In genomic region chr1:94255476-94255875, GRCh38 we compare ENCODE assay signal across 21 cellular contexts. TPM values are rescaled to one million over a fixed set of nuclear protein-coding genes. Genes with fewer than 3 reads are reported as not detected.
DNase-seq lines count a peak whose midpoint lies in the region; ATAC-seq, FAIRE-seq and TF ChIP-seq lines count a peak whose summit lies in the region.
"Had no signal": no experiment of that assay in that cellular context is flagged by ENCODE, and none has a peak within 500 bp of the region (broad histone marks: within the 10 kb centered on the region; RNA-seq: fewer than 3 reads in every experiment).

No MANE protein-coding gene starts in this region.

- no peaks in the 10 kb centered on the region for H3K36me3 ChIP-seq in endothelial cell of umbilical vein (ENCODE audit: control insufficient read depth in 2 of 2, extremely low read depth in 1 of 2, insufficient read depth in 2 of 2, low read length in 2 of 2)

- no peak for ATAC-seq in activated T-helper 17 cell treated with anti-CD3 and anti-CD28 coated beads, Interleukin-2, amount 50 U/mL, for 72 hours (replicated peaks)
- ATAC-seq in sciatic nerve: no peak

- H3K9me3 Mint-ChIP-seq in activated T-helper 17 cell treated with anti-CD3 and anti-CD28 coated beads, Interleukin-2, amount 50 U/mL, for 72 hours: no peaks in the 10 kb centered on the region
- H3K9me3 Mint-ChIP-seq: activated CD4-positive, alpha-beta memory T cell treated with anti-CD3 and anti-CD28 coated beads, Interleukin-2, amount 10 ng/mL, durations not matched to agents 7 days and 5 days; memory B cell had no signal

- H3K9ac ChIP-seq in endothelial cell of umbilical vein (replicated peaks; ENCODE audit: extremely low read depth, insufficient read depth, low read length): no peak overlapping the region

- peak; percentile 72 for FAIRE-seq in endothelial cell of umbilical vein (lab: Jason Lieb, UNC)
- FAIRE-seq: endometrium, frontal cortex, kidney had no signal

- H3K27ac Mint-ChIP-seq in activated T-helper 17 cell treated with anti-CD3 and anti-CD28 coated beads, Interleukin-2, amount 50 U/mL, for 72 hours: no peak overlapping the region
- H3K27ac Mint-ChIP-seq: activated CD4-positive, alpha-beta memory T cell treated with anti-CD3 and anti-CD28 coated beads, Interleukin-2, amount 10 ng/mL, durations not matched to agents 7 days and 5 days; CD4-positive, CD25-positive, alpha-beta regulatory T cell; memory B cell had no signal

- peak overlapping the region; percentile 64 for H3K27ac ChIP-seq in endothelial cell of umbilical vein (ENCODE audit: insufficient read depth, low read depth, low read length)

- H3K4me1 ChIP-seq in endothelial cell of umbilical vein (ENCODE audit: control insufficient read depth, extremely low read depth, insufficient read depth, low read length): peaks cover 49% of the 10 kb centered on the region

- H3K4me3 Mint-ChIP-seq in activated T-helper 17 cell treated with anti-CD3 and anti-CD28 coated beads, Interleukin-2, amount 50 U/mL, for 72 hours: no peak overlapping the region
- H3K4me3 Mint-ChIP-seq: activated CD4-positive, alpha-beta memory T cell treated with anti-CD3 and anti-CD28 coated beads, Interleukin-2, amount 10 ng/mL, durations not matched to agents 7 days and 5 days; CD4-positive, CD25-positive, alpha-beta regulatory T cell; memory B cell had no signal

- H3K4me3 ChIP-seq in endothelial cell of umbilical vein (replicated peaks in 1 of 3; ENCODE audit: insufficient read depth in 1 of 3, low read depth in 1 of 3, low read length in 3 of 3): no peak overlapping the region

- H3K79me2 ChIP-seq in endothelial cell of umbilical vein (ENCODE audit: control insufficient read depth, insufficient read depth, low read length): no peaks in the 10 kb centered on the region

- DNase-seq in ELR (ENCODE audit: low read depth): peak; percentile 86
- DNase-seq in M059J (ENCODE audit: low read depth): peak; percentile 65
- DNase-seq in endothelial cell of umbilical vein (ENCODE audit: low read depth, low spot score): peak; percentile 60
- DNase-seq in renal cortical epithelial cell (ENCODE audit: low read depth): peak; percentile 61
- no peak for DNase-seq in NCI-H2081 treated with DMSO at 0.1 percent for 48 hours (lab: John Stamatoyannopoulos, UW)
- no peak for DNase-seq in epidermal melanocyte (ENCODE audit: insufficient read length, low spot score)
- no peak for DNase-seq in sciatic nerve (ENCODE audit: low spot score)
- DNase-seq: activated CD4-positive, alpha-beta memory T cell treated with anti-CD3 and anti-CD28 coated beads, Interleukin-2, amount 10 ng/mL, durations not matched to agents 7 days and 5 days; activated gamma-delta T cell; CD4-positive, CD25-positive, alpha-beta regulatory T cell; cortex of kidney; GDM1; kidney; NCI-H1694 treated with DMSO at 0.1 percent for 48 hours; NCI-H69; occipital lobe; T1000 had no signal

- CTCF ChIA-PET in endothelial cell of umbilical vein (lab: Charles Lee): interaction anchor here (0.7 to 1.7 kb wide), 4 partner anchors 10 to 216 kb away, joined by 3 to 9 read pairs (median 6); no protein-coding TSS in a partner anchor

- peaks cover 21% of the 10 kb centered on the region for H3K27me3 Mint-ChIP-seq in activated T-helper 17 cell treated with anti-CD3 and anti-CD28 coated beads, Interleukin-2, amount 50 U/mL, for 72 hours

- intact Hi-C loops in endothelial cell of umbilical vein (cut with micrococcal nuclease): no loop called here
- intact Hi-C loops in sciatic nerve (cut with DNase I): no loop called here

- TF ChIP-seq CTCF in endothelial cell of umbilical vein (IDR thresholded peaks at IDR 0.05; ENCODE audit: extremely low read depth in 1 of 2, insufficient read depth in 1 of 2, low read depth in 1 of 2, low read length in 2 of 2): no peak

- peak overlapping the region; percentile 57 for H3K4me2 ChIP-seq in endothelial cell of umbilical vein (ENCODE audit: insufficient read depth, low read length)

- H3K36me3 Mint-ChIP-seq in activated T-helper 17 cell treated with anti-CD3 and anti-CD28 coated beads, Interleukin-2, amount 50 U/mL, for 72 hours (ENCODE audit: low read depth): no peaks in the 10 kb centered on the region
- H3K36me3 Mint-ChIP-seq: CD4-positive, CD25-positive, alpha-beta regulatory T cell; memory B cell had no signal

- no TSS peak for BruUV-seq in endothelial cell of umbilical vein (replicated peaks; lab: Mats Ljungman, UMichigan)

- no peaks in the 10 kb centered on the region for H3K9me1 ChIP-seq in endothelial cell of umbilical vein (replicated peaks; ENCODE audit: control insufficient read depth, extremely low read depth, insufficient read depth, low read length)

- H3K27me3 ChIP-seq in endothelial cell of umbilical vein (ENCODE audit: control insufficient read depth in 2 of 2, insufficient read depth in 2 of 2, low read length in 2 of 2): no peaks in the 10 kb centered on the region

- no peaks in the 10 kb centered on the region for H3K4me1 Mint-ChIP-seq in activated T-helper 17 cell treated with anti-CD3 and anti-CD28 coated beads, Interleukin-2, amount 50 U/mL, for 72 hours
- H3K4me1 Mint-ChIP-seq: activated CD4-positive, alpha-beta memory T cell treated with anti-CD3 and anti-CD28 coated beads, Interleukin-2, amount 10 ng/mL, durations not matched to agents 7 days and 5 days; CD4-positive, CD25-positive, alpha-beta regulatory T cell had no signal

- dilution Hi-C loops in endothelial cell of umbilical vein (cut with MboI; ENCODE audit: extremely low pct_ligation_motif_present, low sequenced_read_pairs): no loop called here

- H4K20me1 ChIP-seq in endothelial cell of umbilical vein (replicated peaks; ENCODE audit: control insufficient read depth, extremely low read depth, insufficient read depth, low read length): no peaks in the 10 kb centered on the region

- H2AFZ ChIP-seq in endothelial cell of umbilical vein (ENCODE audit: low read depth, low read length): peak overlapping the region; percentile 58

- TF ChIP-seq POLR2A in endothelial cell of umbilical vein (IDR thresholded peaks at IDR 0.05; ENCODE audit: low read depth, low read length): no peak

- POLR2A ChIA-PET in endothelial cell of umbilical vein (lab: Charles Lee): no interaction called here

- H3K9me3 ChIP-seq in endothelial cell of umbilical vein (replicated peaks; ENCODE audit: control insufficient read depth, insufficient read depth, low read length): no peaks in the 10 kb centered on the region

TF ChIP-seq in endothelial cell of umbilical vein, 7 proteins besides CTCF, POLR2A, EP300 and RAD21:
- TF ChIP-seq GATA2 (IDR thresholded peaks at IDR 0.05; ENCODE audit: insufficient read depth, insufficient read length, low read depth, low read length) (peak; percentile 20), MAX (IDR thresholded peaks at IDR 0.05; ENCODE audit: insufficient read depth, insufficient read length) (no peak), EZH2 (IDR thresholded peaks at IDR 0.05; ENCODE audit: borderline replicate concordance, low read depth, low read length, severe bottlenecking) (no peak), JUN (IDR thresholded peaks at IDR 0.05; ENCODE audit: borderline replicate concordance, insufficient read depth, insufficient read length, low read depth) (no peak), MYC (IDR thresholded peaks at IDR 0.05; ENCODE audit: low read depth, low read length) (no peak), POLR2AphosphoS5 (IDR thresholded peaks at IDR 0.05; ENCODE audit: insufficient read depth, low read depth, low read length) (no peak), FOS (IDR thresholded peaks at IDR 0.05; ENCODE audit: borderline replicate concordance, insufficient read depth, low read length) (peak; percentile 45)

RNA-seq across cellular contexts. Expression of gene ARHGAP29, which starts 18.1 kb away (rescaled TPM):
- total RNA-seq in M059J (2014; rRNA removed; shearing (Covaris generic)): 37.2 and 55.9 TPM in 2 replicates
- 199 and 215 TPM in 2 replicates for total RNA-seq in endothelial cell of umbilical vein
- polyA plus RNA-seq in endothelial cell of umbilical vein: 47.2 and 56.3 TPM in 2 replicates
- polyA plus RNA-seq in endothelial cell of umbilical vein (2011; cell fraction: cytosol; rRNA removed): 59.2 and 63.7 TPM in 2 replicates
- polyA plus RNA-seq in endothelial cell of umbilical vein (2011; cell fraction: nucleus; rRNA removed): 194 and 251 TPM in 2 replicates
- polyA plus RNA-seq in endothelial cell of umbilical vein (2012): 93.5 and 141 TPM in 2 replicates
- 189 and 190 TPM in 2 replicates for polyA minus RNA-seq in endothelial cell of umbilical vein
- polyA minus RNA-seq in endothelial cell of umbilical vein (2011; cell fraction: cytosol; rRNA and poly(A)+ RNA removed): 2.3 TPM
- polyA minus RNA-seq in endothelial cell of umbilical vein (2011; cell fraction: nucleus; rRNA and poly(A)+ RNA removed): 458 and 651 TPM in 2 replicates
- 250 and 285 TPM in 2 replicates for total RNA-seq in renal cortical epithelial cell
- total RNA-seq in activated T-helper 17 cell treated with anti-CD3 and anti-CD28 coated beads, Interleukin-2, amount 50 U/mL, for 72 hours: not detected
- total RNA-seq in sciatic nerve: 67.2 TPM
- total RNA-seq: CD4-positive, CD25-positive, alpha-beta regulatory T cell had no signal
- polyA plus RNA-seq: CD4-positive, CD25-positive, alpha-beta regulatory T cell had no signal

Comparison
In these comparisons a context has a peak if more than half of its experiments do, and no peak if none do; other contexts are left out.
1. DNase-seq: peak in ELR (single experiment), M059J (single experiment), endothelial cell of umbilical vein (single experiment) and renal cortical epithelial cell (single experiment); none in NCI-H2081 treated with DMSO at 0.1 percent for 48 hours (single experiment), epidermal melanocyte (single experiment) and sciatic nerve (single experiment).
2. RNA of gene ARHGAP29, which starts 18.1 kb away (total RNA-seq): 250 to 285 TPM in renal cortical epithelial cell, 199 to 215 TPM in endothelial cell of umbilical vein, 67.2 TPM in sciatic nerve (single experiment) and 37.2 to 55.9 TPM in M059J; not detected in activated T-helper 17 cell treated with anti-CD3 and anti-CD28 coated beads, Interleukin-2, amount 50 U/mL, for 72 hours; every median in the first group is over 10 times any median in the second.